ENCODE assay signal across 24 cellular contexts in the genomic region with DNA sequence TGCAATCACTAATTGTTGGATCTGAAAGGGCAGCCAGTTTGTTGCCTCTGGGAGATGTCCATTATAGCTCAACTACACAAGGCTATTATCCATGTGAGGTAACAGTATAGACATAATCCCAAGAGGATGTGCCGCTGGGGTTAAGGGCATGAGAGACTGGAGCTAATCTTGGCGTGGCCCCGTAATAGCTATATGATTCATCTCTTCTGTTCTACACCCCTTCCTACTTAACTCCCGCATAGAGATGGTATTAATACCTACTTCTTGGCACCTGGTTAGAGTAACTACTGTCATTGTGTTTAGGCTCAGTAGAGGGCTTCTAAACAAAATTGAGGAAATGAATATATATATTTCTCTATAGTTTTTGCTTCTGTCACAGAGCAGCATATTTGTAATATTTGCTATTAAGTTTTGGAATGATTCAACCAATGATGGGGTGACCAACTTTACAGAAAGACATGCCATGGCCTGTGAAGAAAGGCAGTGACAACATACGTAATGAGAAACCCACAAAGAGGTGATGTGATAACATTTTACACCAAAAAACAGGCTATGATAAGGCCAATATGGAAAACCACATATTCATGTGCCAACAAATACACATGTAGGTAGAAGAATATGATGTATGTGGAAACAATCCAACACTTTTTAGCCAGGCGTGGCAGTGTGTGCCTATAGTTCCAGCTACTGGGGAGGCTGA.
"Had no signal": no experiment of that assay in that cellular context is flagged by ENCODE, and none has a peak within 500 bp of the region (broad histone marks: within the 10 kb centered on the region; RNA-seq: fewer than 3 reads in every experiment).

No MANE protein-coding gene starts in this region.

- H3K4me3 ChIP-seq: adrenal gland, SK-N-MC had no signal

- H3K27me3 ChIP-seq: adrenal gland had no signal

- H3K36me3 ChIP-seq: adrenal gland, WERI-Rb-1 had no signal

- ATAC-seq: activated CD4-positive, alpha-beta T cell treated with anti-CD3 and anti-CD28 coated beads for 36 hours; activated CD8-positive, alpha-beta T cell treated with anti-CD3 and anti-CD28 coated beads for 36 hours; activated T-cell treated with anti-CD3 and anti-CD28 coated beads, Interleukin-2, amount 50 U/mL, for 72 hours; T-cell had no signal

- H3K9me3 Mint-ChIP-seq: activated CD8-positive, alpha-beta T cell treated with anti-CD3 and anti-CD28 coated beads for 36 hours; activated T-helper 2 cell treated with anti-CD3 and anti-CD28 coated beads, Interferon-gamma antibody, Interleukin-2, Interleukin-4, amounts not matched to agents 10 μg/mL and 5 μg/mL and 100 μg/mL, durations not matched to agents 14 hours and 24 hours and 36 hours had no signal

- H3K36me3 Mint-ChIP-seq: activated naive CD8-positive, alpha-beta T cell treated with anti-CD3 and anti-CD28 coated beads, Interleukin-2, amount 10 ng/mL, durations not matched to agents 7 days and 5 days; T-cell had no signal

- H3K4me3 Mint-ChIP-seq: activated CD4-positive, alpha-beta T cell treated with anti-CD3 and anti-CD28 coated beads for 36 hours; activated CD8-positive, alpha-beta T cell treated with anti-CD3 and anti-CD28 coated beads for 36 hours; activated naive CD8-positive, alpha-beta T cell treated with anti-CD3 and anti-CD28 coated beads, Interleukin-2, amount 10 ng/mL, durations not matched to agents 7 days and 5 days; activated T-cell treated with anti-CD3 and anti-CD28 coated beads, Interleukin-2, amount 50 U/mL, for 72 hours; T-cell had no signal

- H3K27ac ChIP-seq: adrenal gland, SK-N-MC, WERI-Rb-1 had no signal

- H3K27ac Mint-ChIP-seq: activated CD4-positive, alpha-beta T cell treated with anti-CD3 and anti-CD28 coated beads for 36 hours; activated CD8-positive, alpha-beta T cell treated with anti-CD3 and anti-CD28 coated beads for 36 hours; activated naive CD8-positive, alpha-beta T cell treated with anti-CD3 and anti-CD28 coated beads, Interleukin-2, amount 10 ng/mL, durations not matched to agents 7 days and 5 days; activated T-cell treated with anti-CD3 and anti-CD28 coated beads, Interleukin-2, amount 50 U/mL, for 72 hours; activated T-helper 2 cell treated with anti-CD3 and anti-CD28 coated beads, Interferon-gamma antibody, Interleukin-2, Interleukin-4, amounts not matched to agents 10 μg/mL and 5 μg/mL and 100 μg/mL, durations not matched to agents 14 hours and 24 hours and 36 hours; T-cell had no signal

- H3K9me3 ChIP-seq: adrenal gland had no signal

- DNase-seq: activated CD4-positive, alpha-beta T cell treated with anti-CD3 and anti-CD28 coated beads for 36 hours; activated CD8-positive, alpha-beta memory T cell treated with anti-CD3 and anti-CD28 coated beads, Interleukin-2, amount 50 U/mL, for 4 hours; activated CD8-positive, alpha-beta T cell treated with anti-CD3 and anti-CD28 coated beads for 36 hours; activated naive CD4-positive, alpha-beta T cell treated with anti-CD3 and anti-CD28 coated beads, Interleukin-2, amount 50 U/mL, for 16 hours; activated naive CD8-positive, alpha-beta T cell treated with anti-CD3 and anti-CD28 coated beads, Interleukin-2, amount 10 ng/mL, durations not matched to agents 7 days and 5 days; activated T-cell treated with anti-CD3 and anti-CD28 coated beads, Interleukin-2, amount 50 U/mL, for 72 hours; adrenal gland; anterior cingulate cortex; central memory CD4-positive, alpha-beta T cell; IMR-90; Kasumi-1; KBM-7; NCI-H1092; NCI-H1417; NCI-H1930; NCI-H2107; NCI-H510A treated with DMSO at 0.1 percent for 48 hours; NCI-H748 treated with DMSO at 0.1 percent for 48 hours; T-cell; T-helper 2 cell; T1000; WERI-Rb-1 had no signal

- H3K4me1 Mint-ChIP-seq: activated CD4-positive, alpha-beta T cell treated with anti-CD3 and anti-CD28 coated beads for 36 hours; activated naive CD8-positive, alpha-beta T cell treated with anti-CD3 and anti-CD28 coated beads, Interleukin-2, amount 10 ng/mL, durations not matched to agents 7 days and 5 days; T-cell had no signal
